ENCODE assay signal across 12 cellular contexts in genomic region chr14:103550451-103551337, GRCh38. TPM values are rescaled to one million over a fixed set of nuclear protein-coding genes. Genes with fewer than 3 reads are reported as not detected.
A peak's percentile ranks its signal among the peaks of the same experiment; 100 is the strongest.
DNase-seq lines count a peak whose midpoint lies in the region; ATAC-seq and TF ChIP-seq lines count a peak whose summit lies in the region.
"Had no signal": no experiment of that assay in that cellular context is flagged by ENCODE, and none has a peak within 500 bp of the region (broad histone marks: within the 10 kb centered on the region; RNA-seq: fewer than 3 reads in every experiment).

No MANE protein-coding gene starts in this region.

- H3K4me3 Mint-ChIP-seq in MCF 10A (ENCODE audit: unreplicated experiment) (no peak overlapping the region), osteocyte (ENCODE audit: unreplicated experiment) (no peak overlapping the region)
- H3K4me3 Mint-ChIP-seq: activated CD4-positive, alpha-beta memory T cell treated with anti-CD3 and anti-CD28 coated beads for 36 hours had no signal

- H3K9me3 ChIP-seq in breast epithelium = no peaks in the 10 kb centered on the region
- H3K9me3 ChIP-seq in gastroesophageal sphincter = no peaks in the 10 kb centered on the region
- H3K9me3 ChIP-seq: A549 had no signal

- H3K36me3 Mint-ChIP-seq in MCF 10A (ENCODE audit: insufficient read depth, unreplicated experiment) = peaks cover 23% of the 10 kb centered on the region
- H3K36me3 Mint-ChIP-seq in osteocyte (ENCODE audit: unreplicated experiment) = no peaks in the 10 kb centered on the region
- H3K36me3 Mint-ChIP-seq: activated CD4-positive, alpha-beta memory T cell treated with anti-CD3 and anti-CD28 coated beads for 36 hours had no signal

- peaks cover 25 to 35% of the 10 kb centered on the region in 2 donors for H3K4me1 ChIP-seq in breast epithelium
- peaks cover 3 to 97% (median 57%) of the 10 kb centered on the region in 3 donors for H3K4me1 ChIP-seq in gastroesophageal sphincter

- POLR2A ChIA-PET in MCF 10A (lab: Yijun Ruan, JAX) = interaction anchor here (0.7 to 4.2 kb wide), 5 partner anchors 9 to 21 kb away, joined by 3 to 65 read pairs (median 14); partner anchors contain the start of genes BAG5, COA8 and TRMT61A

- peaks cover 23% of the 10 kb centered on the region for H3K4me1 Mint-ChIP-seq in MCF 10A (ENCODE audit: insufficient read depth, unreplicated experiment)
- H3K4me1 Mint-ChIP-seq in osteocyte (ENCODE audit: unreplicated experiment) = peaks cover 27% of the 10 kb centered on the region

- H3K36me3 ChIP-seq in breast epithelium = no peaks in the 10 kb centered on the region
- H3K36me3 ChIP-seq in gastroesophageal sphincter = peaks cover 0 to 3% of the 10 kb centered on the region in 2 donors

- intact Hi-C loops in breast epithelium (cut with DNase I; ENCODE audit: low total_unique reads) (no loop called here), MCF 10A (cut with micrococcal nuclease) (no loop called here)

- WGBS in gastroesophageal sphincter (ENCODE audit: low coverage in 1 of 2), 2 donors = 30 to 51% methylated on average over 1 to 4 of the region's 22 CpGs

- no peak for TF ChIP-seq POLR2A in breast epithelium (IDR thresholded peaks at IDR 0.05)
- peak in 1 of 2 donors; percentile 11 for TF ChIP-seq POLR2A in gastroesophageal sphincter (IDR thresholded peaks at IDR 0.05)

- TF ChIP-seq EP300 in gastroesophageal sphincter (IDR thresholded peaks at IDR 0.05) = no peak

- peak overlapping the region; percentile 97 to 98 for H3K27ac ChIP-seq in breast epithelium
- peak overlapping the region; percentile 92 to 99 (median 97) for H3K27ac ChIP-seq in gastroesophageal sphincter
- H3K27ac ChIP-seq: A549 had no signal

- peak; percentile 6 for ATAC-seq in gastroesophageal sphincter
- ATAC-seq: A549 had no signal

- H3K27me3 ChIP-seq in breast epithelium (no peaks in the 10 kb centered on the region), gastroesophageal sphincter (no peaks in the 10 kb centered on the region)

- H3K27ac Mint-ChIP-seq in MCF 10A (ENCODE audit: low read depth, unreplicated experiment) (no peak overlapping the region), osteocyte (ENCODE audit: unreplicated experiment) (peak overlapping the region; percentile 44)
- H3K27ac Mint-ChIP-seq: activated CD4-positive, alpha-beta memory T cell treated with anti-CD3 and anti-CD28 coated beads for 36 hours had no signal

- H3K9me3 Mint-ChIP-seq in MCF 10A (ENCODE audit: unreplicated experiment) (no peaks in the 10 kb centered on the region), osteocyte (ENCODE audit: unreplicated experiment) (no peaks in the 10 kb centered on the region)
- H3K9me3 Mint-ChIP-seq: activated CD4-positive, alpha-beta memory T cell treated with anti-CD3 and anti-CD28 coated beads for 36 hours had no signal

- peak overlapping the region in 2 of 3 donors; percentile 20 to 49 for H3K4me3 ChIP-seq in breast epithelium
- H3K4me3 ChIP-seq in gastroesophageal sphincter = peak overlapping the region; percentile 0 to 32
- H3K4me3 ChIP-seq: A549 had no signal

- CTCF ChIA-PET in MCF 10A (lab: Yijun Ruan, JAX) = interaction anchor here (0.6 to 10.7 kb wide), 4 partner anchors 32 to 317 kb away, joined by 3 to 126 read pairs (median 4); no protein-coding TSS in a partner anchor

- DNase-seq in breast epithelium (ENCODE audit: low spot score in 2 of 2) (no peak), MCF 10A (ENCODE audit: unreplicated experiment) (no peak), osteocyte (ENCODE audit: extremely low spot score, unreplicated experiment) (no peak), retina (no peak), OCI-M1 (lab: John Stamatoyannopoulos, UW) (no peak), H4 (ENCODE audit: low spot score) (no peak), HuH-7.5 (ENCODE audit: low spot score) (no peak)
- DNase-seq: activated CD4-positive, alpha-beta memory T cell treated with anti-CD3 and anti-CD28 coated beads for 36 hours; HCEC 1CT; NCI-H2029 had no signal

- H3K27me3 Mint-ChIP-seq in MCF 10A (ENCODE audit: insufficient read depth, unreplicated experiment) (no peaks in the 10 kb centered on the region), osteocyte (ENCODE audit: unreplicated experiment) (no peaks in the 10 kb centered on the region)
- H3K27me3 Mint-ChIP-seq: activated CD4-positive, alpha-beta memory T cell treated with anti-CD3 and anti-CD28 coated beads for 36 hours had no signal

- TF ChIP-seq CTCF in breast epithelium (IDR thresholded peaks at IDR 0.05) (no peak), MCF 10A (IDR thresholded peaks at IDR 0.05; ENCODE audit: unreplicated experiment) (no peak), gastroesophageal sphincter (IDR thresholded peaks at IDR 0.05) (peak in 1 of 4 experiments; percentile 8), osteocyte (IDR thresholded peaks at IDR 0.05) (no peak)

- no TSS peak for BruUV-seq in MCF 10A (replicated peaks; lab: Mats Ljungman, UMichigan)

RNA-seq across cellular contexts. Expression of gene BAG5, which starts 11.8 kb away (rescaled TPM):
- total RNA-seq in breast epithelium (10 to 100 TPM; 29.5 to 45.4 (median 38.5) TPM), MCF 10A (2022) (30.9 and 35.3 TPM in 2 replicates), gastroesophageal sphincter (10 to 100 TPM; 31.1 to 41.3 (median 38.5) TPM), osteocyte (21.9 and 22.4 TPM in 2 replicates)
- total RNA-seq in H4 (2014; rRNA removed; shearing (Covaris generic)) = 11.3 and 18.5 TPM in 2 replicates

RNA-seq across cellular contexts. Expression of gene COA8, which starts 12.1 kb away (rescaled TPM):
- total RNA-seq in breast epithelium (10 to 100 TPM; 26.5 to 41.9 (median 27.2) TPM), MCF 10A (2022) (68.9 and 70.8 TPM in 2 replicates), gastroesophageal sphincter (10 to 100 TPM; 25.8 to 41.4 (median 28.4) TPM), osteocyte (41.0 and 42.0 TPM in 2 replicates)
- total RNA-seq in H4 (2014; rRNA removed; shearing (Covaris generic)) = 21.7 and 22.3 TPM in 2 replicates

RNA-seq across cellular contexts. Expression of gene TRMT61A, which starts 21.7 kb away (rescaled TPM):
- 10 to 100 TPM; 10.7 to 17.7 (median 11.3) TPM for total RNA-seq in breast epithelium
- 10.2 and 15.8 TPM in 2 replicates for total RNA-seq in MCF 10A (2022)
- 10 to 100 TPM; 22.5 to 45.2 (median 30.9) TPM for total RNA-seq in gastroesophageal sphincter
- 10.9 and 11.5 TPM in 2 replicates for total RNA-seq in osteocyte
- total RNA-seq in H4 (2014; rRNA removed; shearing (Covaris generic)) = 5.8 and 6.8 TPM in 2 replicates

RNA-seq across cellular contexts. Expression of gene CKB, which starts 28.1 kb away (rescaled TPM):
- total RNA-seq in breast epithelium (100 to 1,000 TPM in 1 of 3 donors, 10 to 100 TPM in 2; 61.6 to 305 (median 83.2) TPM), MCF 10A (2022) (5.7 and 8.5 TPM in 2 replicates), gastroesophageal sphincter (1,000 to 10,000 TPM in 2 of 4 donors, 100 to 1,000 TPM in 2; 453 to 1,624 (median 922) TPM), osteocyte (25.4 and 31.4 TPM in 2 replicates)
- total RNA-seq in H4 (2014; rRNA removed; shearing (Covaris generic)) = 47.1 and 52.4 TPM in 2 replicates
